29 cellular contexts compared by ENCODE assay signal in the genomic region with DNA sequence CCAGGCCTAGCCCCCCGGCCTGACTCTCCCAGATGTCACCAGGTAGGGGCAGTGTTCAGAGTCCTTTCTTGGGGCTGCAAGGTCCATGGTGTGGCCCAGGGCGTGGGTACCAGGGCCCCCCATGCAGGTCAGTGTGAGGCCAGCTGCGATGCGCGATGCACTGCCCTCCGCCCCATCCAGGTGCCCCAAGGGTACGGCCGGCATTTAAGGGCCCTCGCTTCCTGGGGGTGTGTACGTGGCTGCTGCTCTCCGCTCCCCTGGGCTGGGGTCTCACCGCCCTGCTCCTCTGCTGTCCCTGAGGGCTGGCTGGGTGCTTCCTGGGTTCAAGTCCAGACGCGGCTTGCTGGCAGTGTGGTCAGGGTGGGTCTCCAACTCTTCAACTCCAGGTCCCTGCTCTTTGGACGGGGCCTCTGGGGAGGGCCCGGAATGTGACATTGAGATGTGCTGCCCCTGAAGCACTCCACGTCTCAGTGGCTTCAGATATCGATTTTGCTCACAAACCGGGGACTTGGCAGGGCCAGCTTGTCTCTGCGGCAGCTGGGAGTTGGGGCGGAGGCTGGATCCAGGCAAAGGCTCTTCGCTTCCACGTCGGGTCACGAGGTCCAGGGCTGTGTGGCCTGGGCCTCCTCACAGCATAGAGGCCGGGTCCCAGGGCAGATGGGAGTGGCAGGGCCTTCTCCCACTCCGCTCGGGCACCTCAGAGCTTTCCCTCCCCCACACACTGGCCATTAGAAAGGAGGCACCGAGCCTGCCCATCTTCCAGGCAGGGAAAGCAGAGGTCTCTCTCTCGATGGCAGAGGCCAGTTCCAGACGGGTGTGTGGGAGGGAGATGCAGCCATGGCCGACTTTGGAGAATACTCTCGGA.
"Had no signal": no experiment of that assay in that cellular context is flagged by ENCODE, and none has a peak within 500 bp of the region (broad histone marks: within the 10 kb centered on the region; RNA-seq: fewer than 3 reads in every experiment).

No MANE protein-coding gene starts in this region.

- H3K36me3 ChIP-seq: adrenal gland, ascending aorta, brain microvascular endothelial cell, left lung, neutrophil, ovary, tibial artery, uterus had no signal

- H3K4me1 Mint-ChIP-seq: activated CD4-positive, alpha-beta memory T cell treated with anti-CD3 and anti-CD28 coated beads, Interleukin-2, amount 10 ng/mL, durations not matched to agents 7 days and 5 days; natural killer cell; stimulated activated effector memory CD8-positive, alpha-beta T cell treated with anti-CD3 and anti-CD28 coated beads, Interleukin-12 subunit alpha, Interleukin-12 subunit beta, amount 100 ng/mL, for 72 hours; stimulated activated naive CD8-positive, alpha-beta T cell treated with anti-CD3 and anti-CD28 coated beads, Interleukin-15, amount 100 ng/mL, for 72 hours had no signal

- H3K4me3 Mint-ChIP-seq: activated CD4-positive, alpha-beta memory T cell treated with anti-CD3 and anti-CD28 coated beads, Interleukin-2, amount 10 ng/mL, durations not matched to agents 7 days and 5 days; activated naive CD8-positive, alpha-beta T cell; activated T-cell treated with anti-CD3 and anti-CD28 coated beads, Interleukin-2, amount 50 U/mL, for 72 hours; mesothelial cell of epicardium; natural killer cell; stimulated activated effector memory CD8-positive, alpha-beta T cell treated with anti-CD3 and anti-CD28 coated beads, Interleukin-12 subunit alpha, Interleukin-12 subunit beta, amount 100 ng/mL, for 72 hours; stimulated activated naive CD8-positive, alpha-beta T cell treated with anti-CD3 and anti-CD28 coated beads, Interleukin-15, amount 100 ng/mL, for 72 hours; T-helper 17 cell had no signal

- H3K27ac ChIP-seq: adrenal gland, ascending aorta, brain microvascular endothelial cell, left lung, neutrophil, ovary, psoas muscle, skin epidermis, tibial artery, uterus had no signal

- H3K4me1 ChIP-seq: adrenal gland, ascending aorta, left lung, psoas muscle, uterus had no signal

- H3K9me3 ChIP-seq: adrenal gland, ascending aorta, left lung, neutrophil, ovary, psoas muscle, tibial artery, uterus had no signal

- ATAC-seq: activated T-cell treated with anti-CD3 and anti-CD28 coated beads, Interleukin-2, amount 50 U/mL, for 72 hours; left lung; natural killer cell; psoas muscle; right cardiac atrium; stimulated activated effector memory CD8-positive, alpha-beta T cell treated with anti-CD3 and anti-CD28 coated beads, Interleukin-12 subunit alpha, Interleukin-12 subunit beta, amount 100 ng/mL, for 72 hours; stimulated activated naive CD8-positive, alpha-beta T cell treated with anti-CD3 and anti-CD28 coated beads, Interleukin-15, amount 100 ng/mL, for 72 hours; T-helper 17 cell had no signal

- H3K4me3 ChIP-seq: adrenal gland, ascending aorta, left lung, ovary, psoas muscle, skin epidermis, tibial artery, uterus had no signal

- H3K9me3 Mint-ChIP-seq: activated CD4-positive, alpha-beta memory T cell treated with anti-CD3 and anti-CD28 coated beads, Interleukin-2, amount 10 ng/mL, durations not matched to agents 7 days and 5 days; activated T-cell treated with anti-CD3 and anti-CD28 coated beads, Interleukin-2, amount 50 U/mL, for 72 hours; mesothelial cell of epicardium; natural killer cell; stimulated activated effector memory CD8-positive, alpha-beta T cell treated with anti-CD3 and anti-CD28 coated beads, Interleukin-12 subunit alpha, Interleukin-12 subunit beta, amount 100 ng/mL, for 72 hours; stimulated activated naive CD8-positive, alpha-beta T cell treated with anti-CD3 and anti-CD28 coated beads, Interleukin-15, amount 100 ng/mL, for 72 hours had no signal

- H3K36me3 Mint-ChIP-seq: activated naive CD8-positive, alpha-beta T cell; mesothelial cell of epicardium; natural killer cell; stimulated activated effector memory CD8-positive, alpha-beta T cell treated with anti-CD3 and anti-CD28 coated beads, Interleukin-12 subunit alpha, Interleukin-12 subunit beta, amount 100 ng/mL, for 72 hours had no signal

- H3K27ac Mint-ChIP-seq: activated CD4-positive, alpha-beta memory T cell treated with anti-CD3 and anti-CD28 coated beads, Interleukin-2, amount 10 ng/mL, durations not matched to agents 7 days and 5 days; activated naive CD8-positive, alpha-beta T cell; activated T-cell treated with anti-CD3 and anti-CD28 coated beads, Interleukin-2, amount 50 U/mL, for 72 hours; mesothelial cell of epicardium; natural killer cell; stimulated activated effector memory CD8-positive, alpha-beta T cell treated with anti-CD3 and anti-CD28 coated beads, Interleukin-12 subunit alpha, Interleukin-12 subunit beta, amount 100 ng/mL, for 72 hours; T-helper 17 cell had no signal

- DNase-seq: activated CD4-positive, alpha-beta memory T cell treated with anti-CD3 and anti-CD28 coated beads, Interleukin-2, amount 10 ng/mL, durations not matched to agents 7 days and 5 days; activated CD4-positive, alpha-beta T cell treated with anti-CD3 and anti-CD28 coated beads for 48 hours; activated effector memory CD4-positive, alpha-beta T cell treated with anti-CD3 and anti-CD28 coated beads, Interleukin-2, amount 50 U/mL, for 16 hours; activated T-cell treated with anti-CD3 and anti-CD28 coated beads, Interleukin-2, amount 50 U/mL, for 72 hours; adrenal gland; brain microvascular endothelial cell; caudate nucleus; dermis blood vessel endothelial cell; effector CD8-positive, alpha-beta T cell; erythroblast; foreskin fibroblast; kidney glomerular epithelial cell; mammary epithelial cell; natural killer cell; ovary; psoas muscle; stimulated activated CD4-positive, alpha-beta T cell treated with anti-CD3 and anti-CD28 coated beads, Interleukin-2, amount 100 ng/mL, for 24 hours; stimulated activated naive CD8-positive, alpha-beta T cell treated with anti-CD3 and anti-CD28 coated beads, Interleukin-15, amount 100 ng/mL, for 72 hours; T-helper 17 cell; uterus had no signal
